In genomic region chr19:22422220-22422619, GRCh38 we compare ENCODE assay signal across 15 cellular contexts. TPM values are rescaled to one million over a fixed set of nuclear protein-coding genes. Genes with fewer than 3 reads are reported as not detected.
A peak's percentile ranks its signal among the peaks of the same experiment; 100 is the strongest.
DNase-seq lines count a peak whose midpoint lies in the region; ATAC-seq and TF ChIP-seq lines count a peak whose summit lies in the region.
"Had no signal": no experiment of that assay in that cellular context is flagged by ENCODE, and none has a peak within 500 bp of the region (broad histone marks: within the 10 kb centered on the region; RNA-seq: fewer than 3 reads in every experiment).

TSS of gene ZNF98 (minus strand) at chr19:22422346. CDS start at chr19:22422224, 122 bp downstream.

- no peak for ATAC-seq in foreskin keratinocyte
- ATAC-seq in HG03432 (IDR thresholded peaks at IDR 0.05; ENCODE audit: unreplicated experiment): no peak

- intact Hi-C loops in thyroid gland (cut with DNase I): no loop called here

- H3K9me3 ChIP-seq in thyroid gland (no peaks in the 10 kb centered on the region), MG63 (no peaks in the 10 kb centered on the region)

- H3K36me3 ChIP-seq in thyroid gland: no peaks in the 10 kb centered on the region
- no peaks in the 10 kb centered on the region for H3K36me3 ChIP-seq in MG63

- H3K4me3 ChIP-seq in epithelial cell of proximal tubule (ENCODE audit: low read depth, low read length): peak within 1 kb of the TSS; percentile 11
- H3K4me3 ChIP-seq in thyroid gland (replicated peaks in 1 of 3): peak within 1 kb of the TSS in 1 of 3 donors; percentile 46
- H3K4me3 ChIP-seq in MG63: no peak within 1 kb of the TSS

- H3K27me3 ChIP-seq in thyroid gland (no peaks in the 10 kb centered on the region), foreskin keratinocyte (no peaks in the 10 kb centered on the region), MG63 (no peaks in the 10 kb centered on the region)

- H3K4me1 ChIP-seq in thyroid gland (no peaks in the 10 kb centered on the region), foreskin keratinocyte (no peaks in the 10 kb centered on the region)

- WGBS in thyroid gland, 2 donors: 1 to 3% methylated on average over 16 of the region's 16 CpGs

- H3K27ac ChIP-seq in thyroid gland (peak within 1 kb of the TSS in 1 of 3 donors; percentile 45), foreskin keratinocyte (no peak within 1 kb of the TSS)

- DNase-seq in NCI-H82 (lab: John Stamatoyannopoulos, UW) (peak; percentile 4), NCI-H82 treated with DMSO at 0.1 percent for 48 hours (lab: John Stamatoyannopoulos, UW; ENCODE audit: unreplicated experiment) (no peak), epithelial cell of proximal tubule (ENCODE audit: low read depth) (no peak), midbrain (lab: John Stamatoyannopoulos, UW) (peak; percentile 45), thyroid gland (peak; percentile 90 to 91), foreskin keratinocyte (no peak), MG63 (no peak)
- DNase-seq: activated T-cell treated with anti-CD3 and anti-CD28 coated beads, Interleukin-2, amount 50 U/mL, for 48 hours; erythroblast; HFFc6; islet precursor cell; Karpas-422 had no signal

- no peak for TF ChIP-seq POLR2A in thyroid gland (IDR thresholded peaks at IDR 0.05)

- no peak for TF ChIP-seq CTCF in epithelial cell of proximal tubule (conservative IDR thresholded peaks at IDR 0.05; ENCODE audit: low read depth, low read length)
- TF ChIP-seq CTCF in thyroid gland (IDR thresholded peaks at IDR 0.05): no peak
- TF ChIP-seq CTCF in foreskin keratinocyte (conservative IDR thresholded peaks at IDR 0.05): no peak

RNA-seq across cellular contexts. Expression of gene ZNF98, which starts in this region (rescaled TPM):
- total RNA-seq in epithelial cell of proximal tubule (0.92 and 1.7 TPM in 2 replicates), thyroid gland (10 to 100 TPM in 2 of 4 donors, 1 to 10 TPM in 2; 4.1 to 11.8 (median 7.8) TPM), foreskin keratinocyte (0.21 and 0.54 TPM in 2 replicates)
- 0.07 TPM in 1 of 2 replicates, not detected in the other for polyA plus RNA-seq in foreskin keratinocyte
- not detected in 2 replicates for total RNA-seq in MG63 (2014; rRNA removed; shearing (Covaris generic); ENCODE audit: low replicate concordance)
- total RNA-seq: A673, HFFc6, osteocyte had no signal

Comparison
In these comparisons a context has a peak if more than half of its experiments do, and no peak if none do; other contexts are left out.
1. DNase-seq: peak in NCI-H82 (single experiment), midbrain (single experiment) and thyroid gland (2 of 2); none in NCI-H82 treated with DMSO at 0.1 percent for 48 hours (single experiment), epithelial cell of proximal tubule (single experiment), foreskin keratinocyte (0 of 2) and MG63 (single experiment).